ENCODE assay signal across 10 cellular contexts in the genomic region with DNA sequence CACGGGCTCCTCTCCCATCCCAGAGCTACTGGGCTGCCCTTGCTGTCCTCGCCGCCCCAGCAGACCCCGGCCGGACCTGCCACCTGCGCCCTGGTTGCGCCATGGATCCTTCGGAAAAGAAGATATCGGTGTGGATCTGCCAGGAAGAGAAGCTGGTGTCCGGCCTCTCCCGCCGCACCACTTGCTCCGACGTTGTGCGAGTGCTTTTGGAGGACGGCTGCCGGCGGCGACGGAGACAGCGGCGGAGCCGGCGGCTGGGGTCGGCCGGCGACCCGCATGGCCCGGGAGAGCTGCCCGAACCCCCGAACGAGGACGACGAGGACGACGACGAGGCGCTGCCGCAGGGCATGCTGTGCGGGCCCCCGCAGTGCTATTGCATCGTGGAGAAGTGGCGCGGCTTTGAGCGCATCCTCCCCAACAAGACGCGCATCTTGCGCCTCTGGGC. TPM values are rescaled to one million over a fixed set of nuclear protein-coding genes. Genes with fewer than 3 reads are reported as not detected.
A peak's percentile ranks its signal among the peaks of the same experiment; 100 is the strongest.
DNase-seq lines count a peak whose midpoint lies in the region; ATAC-seq and TF ChIP-seq lines count a peak whose summit lies in the region.
"Had no signal": no experiment of that assay in that cellular context is flagged by ENCODE, and none has a peak within 500 bp of the region (broad histone marks: within the 10 kb centered on the region; RNA-seq: fewer than 3 reads in every experiment).

No MANE protein-coding gene starts in this region.

- no TSS peak for BruUV-seq in mammary epithelial cell (replicated peaks; lab: Mats Ljungman, UMichigan)

- no peak for ATAC-seq in lower lobe of right lung

- TF ChIP-seq EP300 in ovary (IDR thresholded peaks at IDR 0.05): no peak

- CTCF ChIA-PET in mammary epithelial cell (lab: Charles Lee; ENCODE audit: low non-redundant PET): interaction anchor here (0.6 kb wide), 1 partner anchor 46 kb away, joined by 4 read pairs; no protein-coding TSS in a partner anchor

- H2AFZ ChIP-seq in mammary epithelial cell (ENCODE audit: low read depth, low read length): peak overlapping the region; percentile 84

- no peaks in the 10 kb centered on the region for H3K36me3 ChIP-seq in mammary epithelial cell (ENCODE audit: insufficient read depth, low read length)
- no peaks in the 10 kb centered on the region for H3K36me3 ChIP-seq in lower lobe of right lung
- H3K36me3 ChIP-seq in thymus (ENCODE audit: control insufficient read depth, insufficient read depth): no peaks in the 10 kb centered on the region
- no peaks in the 10 kb centered on the region for H3K36me3 ChIP-seq in ovary

- peak overlapping the region; percentile 54 to 66 (median 57) for H3K4me3 ChIP-seq in mammary epithelial cell (replicated peaks in 1 of 3; ENCODE audit: insufficient read depth in 1 of 3, low read depth in 2 of 3, low read length in 3 of 3)
- H3K4me3 ChIP-seq in lower lobe of right lung: peak overlapping the region; percentile 51
- H3K4me3 ChIP-seq in thymus (ENCODE audit: low read length): no peak overlapping the region
- no peak overlapping the region for H3K4me3 ChIP-seq in ovary

- H3K9ac ChIP-seq in mammary epithelial cell (ENCODE audit: insufficient read depth, low read length): peak overlapping the region; percentile 52

- in situ Hi-C loops in mammary epithelial cell (cut with MboI; ENCODE audit: low sequenced_read_pairs in 2 of 2): no loop called here

- TF ChIP-seq CTCF in mammary epithelial cell (conservative IDR thresholded peaks at IDR 0.05 in 1 of 2, IDR thresholded peaks at IDR 0.05 in 1 of 2; ENCODE audit: extremely low read depth in 1 of 2, insufficient read depth in 1 of 2, low read depth in 1 of 2, low read length in 2 of 2) (no peak), lower lobe of right lung (IDR thresholded peaks at IDR 0.05) (no peak), ovary (IDR thresholded peaks at IDR 0.05) (no peak)

- H3K27me3 ChIP-seq in mammary epithelial cell (ENCODE audit: insufficient read depth, low read length) (no peaks in the 10 kb centered on the region), lower lobe of right lung (ENCODE audit: low read depth) (peaks cover 81% of the 10 kb centered on the region), thymus (ENCODE audit: control insufficient read depth, insufficient read depth) (peaks cover 42% of the 10 kb centered on the region), ovary (no peaks in the 10 kb centered on the region)

- peak overlapping the region; percentile 97 for H3K4me2 ChIP-seq in mammary epithelial cell (ENCODE audit: insufficient read depth, low read depth, low read length)

- H3K9me3 ChIP-seq in mammary epithelial cell (replicated peaks; ENCODE audit: insufficient read depth, low read length) (no peaks in the 10 kb centered on the region), lower lobe of right lung (no peaks in the 10 kb centered on the region), thymus (ENCODE audit: control insufficient read depth) (no peaks in the 10 kb centered on the region), ovary (no peaks in the 10 kb centered on the region)

- peaks cover 45% of the 10 kb centered on the region for H3K79me2 ChIP-seq in mammary epithelial cell (ENCODE audit: insufficient read depth, low read length)

- no peaks in the 10 kb centered on the region for H4K20me1 ChIP-seq in mammary epithelial cell (ENCODE audit: insufficient read depth, low read length)

- dilution Hi-C loops in mammary epithelial cell (cut with HindIII; ENCODE audit: low sequenced_read_pairs): loop anchor here (5.0 kb wide), 2 partner anchors 43 to 52 kb away; no protein-coding TSS in a partner anchor

- H3K27ac ChIP-seq in mammary epithelial cell (ENCODE audit: insufficient read depth, low read depth, low read length) (peak overlapping the region; percentile 29), lower lobe of right lung (peak overlapping the region; percentile 56), thymus (ENCODE audit: low read depth) (peak overlapping the region; percentile 25), ovary (no peak overlapping the region)

- no peak for TF ChIP-seq POLR2A in ovary (IDR thresholded peaks at IDR 0.05)

- intact Hi-C loops in mammary epithelial cell (cut with micrococcal nuclease) (loop anchor here (1.0 to 10.0 kb wide), 5 partner anchors 21 to 635 kb away; partner anchors contain the start of gene PARVA), lower lobe of right lung (cut with DNase I) (no loop called here), ovary (cut with DNase I) (no loop called here)

- peaks cover 58% of the 10 kb centered on the region for H3K4me1 ChIP-seq in mammary epithelial cell (ENCODE audit: insufficient read depth, low read length)
- peaks cover 26% of the 10 kb centered on the region for H3K4me1 ChIP-seq in lower lobe of right lung
- H3K4me1 ChIP-seq in thymus (ENCODE audit: control insufficient read depth, insufficient read depth, low read length): no peaks in the 10 kb centered on the region
- H3K4me1 ChIP-seq in ovary (ENCODE audit: insufficient read depth): peaks cover 3% of the 10 kb centered on the region

- peak; percentile 60 for DNase-seq in NCI-H146 (lab: John Stamatoyannopoulos, UW)
- no peak for DNase-seq in NCI-H146 treated with DMSO at 0.1 percent for 48 hours (lab: John Stamatoyannopoulos, UW; ENCODE audit: unreplicated experiment)
- no peak for DNase-seq in mammary epithelial cell
- DNase-seq in lower lobe of right lung: no peak
- DNase-seq in stimulated activated naive CD4-positive, alpha-beta T cell treated with Interleukin-2 at 50 U/mL for 16 hours (lab: John Stamatoyannopoulos, UW): no peak
- no peak for DNase-seq in ovary
- DNase-seq in NCI-H1694 (lab: John Stamatoyannopoulos, UW): no peak

- WGBS in mammary epithelial cell (ENCODE audit: low coverage, missing lambda C conversion rate): 4% methylated on average over 13 of the region's 48 CpGs
- WGBS in thymus: 2% methylated on average over 48 of the region's 48 CpGs
- WGBS in ovary, 3 donors: 1 to 2% (median 1%) methylated on average over 39 to 48 of the region's 48 CpGs

RNA-seq across cellular contexts. Expression of gene RASSF10, which starts 0.4 kb away (rescaled TPM):
- 1 to 10 TPM; 6.0 to 7.5 TPM for total RNA-seq in mammary epithelial cell
- polyA plus RNA-seq in mammary epithelial cell: 2.1 TPM
- 1.9 TPM for polyA minus RNA-seq in mammary epithelial cell
- 4.3 TPM for total RNA-seq in lower lobe of right lung
- polyA plus RNA-seq in thymus: 0.73 TPM
- total RNA-seq in ovary: 1 to 10 TPM in 2 of 7 donors, under 1 TPM in 3, not detected in 2; 0.36 to 3.8 (median 0.97) TPM
- polyA plus RNA-seq in ovary: under 1 TPM in 1 of 2 donors, not detected in 1; 0.38 TPM
- total RNA-seq: activated T-helper 17 cell treated with anti-CD3 and anti-CD28 coated beads, Interleukin-2, amount 50 U/mL, for 72 hours; T-helper 1 cell treated with Interleukin-12 subunit alpha and Interleukin-12 subunit beta and Interleukin-4 antibody, amounts not matched to agents 30 ng/mL and 1 ng/mL, for 36 hours had no signal

Comparison
In these comparisons a context has a peak if more than half of its experiments do, and no peak if none do; other contexts are left out.
1. H3K27ac ChIP-seq: peak in mammary epithelial cell (single experiment), lower lobe of right lung (single experiment) and thymus (single experiment); none in ovary (0 of 2).
2. H3K4me3 ChIP-seq: peak in mammary epithelial cell (3 of 3) and lower lobe of right lung (single experiment); none in thymus (single experiment) and ovary (single experiment).